In genomic region chr10:8051109-8051781, GRCh38 we compare ENCODE assay signal across 2 cellular contexts.
TF ChIP-seq lines count a peak whose summit lies in the region.

No MANE protein-coding gene starts in this region.

TF ChIP-seq in HEK293, 187 proteins besides CTCF, POLR2A, EP300 and RAD21:
- TF ChIP-seq PRDM6 (tag by site-specific recombination; IDR thresholded peaks at IDR 0.05), result no peak
- TF ChIP-seq ZNF202 (tag by site-specific recombination; IDR thresholded peaks at IDR 0.05; ENCODE audit: borderline replicate concordance), result peak; percentile 47; the same call in 1 of the 2 replicates
- TF ChIP-seq ZNF10 (tag by site-specific recombination; IDR thresholded peaks at IDR 0.05), result peak; percentile 14; the same call in 1 of the 2 replicates

TF ChIP-seq in H1, 55 proteins besides CTCF, POLR2A, EP300 and RAD21 (continued from another document):
- TF ChIP-seq TEAD4 (IDR thresholded peaks at IDR 0.05; ENCODE audit: low read depth, low read length) (no peak), CHD1 (IDR thresholded peaks at IDR 0.05; ENCODE audit: low read depth, low read length) (no peak), SIN3A (conservative IDR thresholded peaks at IDR 0.05 in 1 of 2, IDR thresholded peaks at IDR 0.05 in 1 of 2; ENCODE audit: low read depth in 1 of 2, low read length in 2 of 2) (0 out of 4 replicates have a peak, but pooled peaks of 1 of the 2 experiments have one; percentile 24), SAP30 (IDR thresholded peaks at IDR 0.05; ENCODE audit: insufficient read depth, insufficient replicate concordance, low read length) (no peak), KDM4A (IDR thresholded peaks at IDR 0.05; ENCODE audit: low read depth, low read length, severe bottlenecking) (peak; percentile 3), ASH2L (IDR thresholded peaks at IDR 0.05; ENCODE audit: low read length) (peak; percentile 20), NRF1 (IDR thresholded peaks at IDR 0.05; ENCODE audit: low read depth, low read length) (no peak), E2F6 (IDR thresholded peaks at IDR 0.05) (peak; percentile 38; the same call in 1 of the 2 replicates), PHF8 (conservative IDR thresholded peaks at IDR 0.05; ENCODE audit: low read depth, low read length) (no peak), SUZ12 (IDR thresholded peaks at IDR 0.05; ENCODE audit: low read length) (peak; percentile 9), RNF2 (IDR thresholded peaks at IDR 0.05; ENCODE audit: borderline replicate concordance, low read depth, low read length, missing control alignments, poor library complexity, severe bottlenecking) (no peak), EZH2 (IDR thresholded peaks at IDR 0.05; ENCODE audit: low read depth, low read length, severe bottlenecking) (peak; percentile 61), FOSL1 (IDR thresholded peaks at IDR 0.05; ENCODE audit: insufficient read depth, low read depth, low read length) (no peak), RXRA (IDR thresholded peaks at IDR 0.05; ENCODE audit: insufficient read depth, low read depth, low read length) (no peak), MAX (IDR thresholded peaks at IDR 0.05) (no peak), MAFK (IDR thresholded peaks at IDR 0.05; ENCODE audit: low read depth, low read length) (no peak), YY1 (IDR thresholded peaks at IDR 0.05; ENCODE audit: low read depth, low read length) (no peak), CBX5 (IDR thresholded peaks at IDR 0.05; ENCODE audit: low read depth, low read length) (no peak)
